In genomic region chr7:28853150-28853549, GRCh38 we compare ENCODE assay signal across 9 cellular contexts.
A peak's percentile ranks its signal among the peaks of the same experiment; 100 is the strongest.
DNase-seq lines count a peak whose midpoint lies in the region; ATAC-seq and TF ChIP-seq lines count a peak whose summit lies in the region.
"Had no signal": no experiment of that assay in that cellular context is flagged by ENCODE, and none has a peak within 500 bp of the region (broad histone marks: within the 10 kb centered on the region; RNA-seq: fewer than 3 reads in every experiment).

No MANE protein-coding gene starts in this region.

- no peak overlapping the region for H2AK5ac ChIP-seq in mesenchymal stem cell (ENCODE audit: low read length, severe bottlenecking)

- H2BK5ac ChIP-seq in mesenchymal stem cell (ENCODE audit: low read depth, low read length, poor library complexity, severe bottlenecking), result no peak overlapping the region

- H3K4me3 ChIP-seq in BLaER1 treated with 17β-estradiol and CSF1 and Interleukin-3, amounts not matched to agents 10 nM and 100 nM, result no peak overlapping the region
- H3K4me3 ChIP-seq in GM23338, result peak overlapping the region; percentile 81
- no peak overlapping the region for H3K4me3 ChIP-seq in mesenchymal stem cell (ENCODE audit: insufficient read depth in 1 of 2, low read depth in 1 of 2, low read length in 2 of 2)

- ATAC-seq in GM23338, result no peak
- ATAC-seq in activated CD8-positive, alpha-beta T cell treated with anti-CD3 and anti-CD28 coated beads, Interleukin-2, amount 10 ng/mL, durations not matched to agents 7 days and 5 days, result no peak
- ATAC-seq in HG02678 (IDR thresholded peaks at IDR 0.05; ENCODE audit: unreplicated experiment), result no peak
- ATAC-seq in HG02610 (IDR thresholded peaks at IDR 0.05; ENCODE audit: unreplicated experiment), result no peak
- ATAC-seq in GM19328 (IDR thresholded peaks at IDR 0.05; ENCODE audit: unreplicated experiment), result no peak

- no peak overlapping the region for H4K91ac ChIP-seq in mesenchymal stem cell (ENCODE audit: low read length)

- peaks cover 19 to 32% (median 26%) of the 10 kb centered on the region in 11 experiments for H3K27me3 ChIP-seq in BLaER1 treated with 17β-estradiol and CSF1 and Interleukin-3, amounts not matched to agents 10 nM and 100 nM
- peaks cover 21% of the 10 kb centered on the region for H3K27me3 ChIP-seq in GM23338 (ENCODE audit: insufficient read depth)
- no peaks in the 10 kb centered on the region for H3K27me3 ChIP-seq in mesenchymal stem cell (ENCODE audit: control insufficient read depth in 1 of 2, insufficient read depth in 1 of 2, low read length in 2 of 2)

- H3K9me3 ChIP-seq in BLaER1 treated with 17β-estradiol and CSF1 and Interleukin-3, amounts not matched to agents 10 nM and 100 nM (replicated peaks in 1 of 11), result no peaks in the 10 kb centered on the region
- H3K9me3 ChIP-seq in mesenchymal stem cell (ENCODE audit: control insufficient read depth, low read length), result no peaks in the 10 kb centered on the region

- peak overlapping the region; percentile 84 for H3K4me3 Mint-ChIP-seq in GM23338
- peak overlapping the region; percentile 69 for H3K4me3 Mint-ChIP-seq in activated CD8-positive, alpha-beta T cell treated with anti-CD3 and anti-CD28 coated beads, Interleukin-2, amount 10 ng/mL, durations not matched to agents 7 days and 5 days

- H3K9ac ChIP-seq in BLaER1 treated with 17β-estradiol and CSF1 and Interleukin-3, amounts not matched to agents 10 nM and 100 nM, result no peak overlapping the region
- H3K9ac ChIP-seq in mesenchymal stem cell (ENCODE audit: low read length), result peak overlapping the region; percentile 83

- no peak for DNase-seq in GM23338 (ENCODE audit: low spot score)
- no peak for DNase-seq in activated CD8-positive, alpha-beta T cell treated with anti-CD3 and anti-CD28 coated beads, Interleukin-2, amount 10 ng/mL, durations not matched to agents 7 days and 5 days
- peak; percentile 32 for DNase-seq in mesenchymal stem cell
- no peak for DNase-seq in GM10248 (ENCODE audit: extremely low spot score)
- DNase-seq: NCI-H510A treated with DMSO at 0.1 percent for 48 hours had no signal

- no peaks in the 10 kb centered on the region for H3K79me2 ChIP-seq in GM23338 (replicated peaks; ENCODE audit: insufficient read depth)

- no peaks in the 10 kb centered on the region for H3K36me3 Mint-ChIP-seq in GM23338 (ENCODE audit: low read depth)
- no peaks in the 10 kb centered on the region for H3K36me3 Mint-ChIP-seq in activated CD8-positive, alpha-beta T cell treated with anti-CD3 and anti-CD28 coated beads, Interleukin-2, amount 10 ng/mL, durations not matched to agents 7 days and 5 days (ENCODE audit: low read depth)

- H2BK15ac ChIP-seq in mesenchymal stem cell (ENCODE audit: low read depth, poor library complexity, severe bottlenecking), result no peak overlapping the region

- no peak overlapping the region for H2BK12ac ChIP-seq in mesenchymal stem cell (ENCODE audit: low read length in 2 of 2)

- H3K27ac ChIP-seq in BLaER1 treated with 17β-estradiol and CSF1 and Interleukin-3, amounts not matched to agents 10 nM and 100 nM, result no peak overlapping the region
- H3K27ac ChIP-seq in GM23338 (ENCODE audit: low read depth), result no peak overlapping the region
- H3K27ac ChIP-seq in mesenchymal stem cell (ENCODE audit: low read length, poor library complexity, severe bottlenecking), result no peak overlapping the region

- no peaks in the 10 kb centered on the region for H3F3A ChIP-seq in GM23338 (replicated peaks; ENCODE audit: low read depth)

- H2AFZ ChIP-seq in GM23338, result peak overlapping the region; percentile 96; the same call in 1 of the 2 replicates
- H2AFZ ChIP-seq in mesenchymal stem cell (ENCODE audit: low read depth, low read length), result no peak overlapping the region

- no peaks in the 10 kb centered on the region; the same call in 2 of the 3 replicates for H3K9me3 Mint-ChIP-seq in GM23338
- H3K9me3 Mint-ChIP-seq in activated CD8-positive, alpha-beta T cell treated with anti-CD3 and anti-CD28 coated beads, Interleukin-2, amount 10 ng/mL, durations not matched to agents 7 days and 5 days (ENCODE audit: insufficient read depth), result no peaks in the 10 kb centered on the region

- peaks cover 7% of the 10 kb centered on the region for H3K4me1 Mint-ChIP-seq in GM23338
- peaks cover 12% of the 10 kb centered on the region for H3K4me1 Mint-ChIP-seq in activated CD8-positive, alpha-beta T cell treated with anti-CD3 and anti-CD28 coated beads, Interleukin-2, amount 10 ng/mL, durations not matched to agents 7 days and 5 days (ENCODE audit: low read depth)

- peaks cover 14% of the 10 kb centered on the region for H3K27me3 Mint-ChIP-seq in GM23338 (ENCODE audit: insufficient read depth, low read depth, poor library complexity)
- H3K27me3 Mint-ChIP-seq in activated CD8-positive, alpha-beta T cell treated with anti-CD3 and anti-CD28 coated beads, Interleukin-2, amount 10 ng/mL, durations not matched to agents 7 days and 5 days (ENCODE audit: low read depth), result peaks cover 39% of the 10 kb centered on the region

- H2BK120ac ChIP-seq in mesenchymal stem cell (ENCODE audit: low read depth, low read length), result no peak overlapping the region

- no peaks in the 10 kb centered on the region for H3K9me2 ChIP-seq in GM23338 (ENCODE audit: insufficient read depth)

- CTCF ChIA-PET in activated CD8-positive, alpha-beta T cell treated with anti-CD3 and anti-CD28 coated beads, Interleukin-2, amount 10 ng/mL, durations not matched to agents 7 days and 5 days (lab: Charles Lee), result interaction anchor here (0.6 to 1.0 kb wide), 3 partner anchors 69 to 1382 kb away, joined by 3 read pairs; no protein-coding TSS in a partner anchor
- CTCF ChIA-PET in GM10248 (lab: Yijun Ruan, JAX), result interaction anchor here (1.0 to 3.7 kb wide), 10 partner anchors 9 to 556 kb away, joined by 3 to 19 read pairs (median 5); no protein-coding TSS in a partner anchor

- no peaks in the 10 kb centered on the region for H3K36me3 ChIP-seq in BLaER1 treated with 17β-estradiol and CSF1 and Interleukin-3, amounts not matched to agents 10 nM and 100 nM
- no peaks in the 10 kb centered on the region for H3K36me3 ChIP-seq in GM23338 (ENCODE audit: insufficient read depth)
- H3K36me3 ChIP-seq in mesenchymal stem cell (ENCODE audit: control insufficient read depth in 1 of 2, insufficient read depth in 2 of 2, low read depth in 1 of 2, low read length in 2 of 2), result no peaks in the 10 kb centered on the region

- peaks cover 0 to 15% (median 9%) of the 10 kb centered on the region in 10 experiments; a peak in 8 of 20 replicates for H3K4me1 ChIP-seq in BLaER1 treated with 17β-estradiol and CSF1 and Interleukin-3, amounts not matched to agents 10 nM and 100 nM
- peaks cover 10% of the 10 kb centered on the region for H3K4me1 ChIP-seq in GM23338 (ENCODE audit: insufficient read depth)
- peaks cover 7% of the 10 kb centered on the region for H3K4me1 ChIP-seq in mesenchymal stem cell (ENCODE audit: control insufficient read depth, insufficient read depth, low read depth, low read length)

- H3K4me2 ChIP-seq in BLaER1 treated with 17β-estradiol and CSF1 and Interleukin-3, amounts not matched to agents 10 nM and 100 nM, result peak overlapping the region in 8 of 11 experiments; percentile 65 to 89 (median 76); a peak in 8 of 22 replicates
- H3K4me2 ChIP-seq in GM23338 (peak overlapping the region; percentile 89), mesenchymal stem cell (ENCODE audit: low read length, poor library complexity, severe bottlenecking) (no peak overlapping the region)

- no peak overlapping the region for H3K23ac ChIP-seq in mesenchymal stem cell (ENCODE audit: low read length in 2 of 2)

- 24% methylated on average over 4 of the region's 4 CpGs for WGBS in mesenchymal stem cell

- no peak overlapping the region for H3K18ac ChIP-seq in mesenchymal stem cell (ENCODE audit: low read depth in 1 of 2, low read length in 2 of 2)

- H4K8ac ChIP-seq in mesenchymal stem cell (ENCODE audit: low read length), result no peak overlapping the region

- POLR2A ChIA-PET in activated CD8-positive, alpha-beta T cell treated with anti-CD3 and anti-CD28 coated beads, Interleukin-2, amount 10 ng/mL, durations not matched to agents 7 days and 5 days (lab: Charles Lee), result no interaction called here
- POLR2A ChIA-PET in GM10248 (lab: Yijun Ruan, JAX), result no interaction called here

- TF ChIP-seq CTCF in GM23338 (conservative IDR thresholded peaks at IDR 0.05; ENCODE audit: low read depth in 2 of 2) (no peak), GM10248 (IDR thresholded peaks at IDR 0.05; ENCODE audit: control extremely low read depth, extremely low read depth, low read depth, missing control alignments) (no peak)

- no peaks in the 10 kb centered on the region for H3K79me1 ChIP-seq in mesenchymal stem cell (replicated peaks; ENCODE audit: low read length, poor library complexity, severe bottlenecking)

- H4K20me1 ChIP-seq in BLaER1 treated with 17β-estradiol and CSF1 and Interleukin-3, amounts not matched to agents 10 nM and 100 nM, result no peaks in the 10 kb centered on the region
- no peaks in the 10 kb centered on the region for H4K20me1 ChIP-seq in GM23338 (replicated peaks; ENCODE audit: insufficient read depth)

- H3K27ac Mint-ChIP-seq in GM23338, result no peak overlapping the region
- no peak overlapping the region for H3K27ac Mint-ChIP-seq in activated CD8-positive, alpha-beta T cell treated with anti-CD3 and anti-CD28 coated beads, Interleukin-2, amount 10 ng/mL, durations not matched to agents 7 days and 5 days

- H3K4ac ChIP-seq in mesenchymal stem cell (ENCODE audit: low read depth in 1 of 2, low read length in 2 of 2), result no peak overlapping the region

- H3K14ac ChIP-seq in mesenchymal stem cell (ENCODE audit: low read length in 2 of 2), result no peak overlapping the region

TF ChIP-seq in GM23338, 12 proteins besides CTCF, POLR2A, EP300 and RAD21 (continues in another document):
- TF ChIP-seq EZH2phosphoT487 (IDR thresholded peaks at IDR 0.05; ENCODE audit: unreplicated experiment), result no peak
- no peak for TF ChIP-seq EZH2 (IDR thresholded peaks at IDR 0.05; ENCODE audit: low read depth, unreplicated experiment)
- no peak for TF ChIP-seq ZNF331 (CRISPR knock-in tag; IDR thresholded peaks at IDR 0.05; ENCODE audit: low read depth)
- no peak for TF ChIP-seq ETS1 (IDR thresholded peaks at IDR 0.05)
